ENCODE assay signal across 8 cellular contexts in genomic region chr20:50913976-50914375, GRCh38. TPM values are rescaled to one million over a fixed set of nuclear protein-coding genes. Genes with fewer than 3 reads are reported as not detected.
A peak's percentile ranks its signal among the peaks of the same experiment; 100 is the strongest.
DNase-seq lines count a peak whose midpoint lies in the region; ATAC-seq and TF ChIP-seq lines count a peak whose summit lies in the region.

No MANE protein-coding gene starts in this region.

- H3K4me3 Mint-ChIP-seq in T-helper 1 cell treated with Interleukin-12 subunit alpha and Interleukin-12 subunit beta and Interleukin-4 antibody, amounts not matched to agents 30 μg/mL and 1 μg/mL, for 36 hours: no peak overlapping the region
- H3K4me3 Mint-ChIP-seq in glutamatergic neuron (ENCODE audit: unreplicated experiment): no peak overlapping the region

- H3K36me3 ChIP-seq in GM23248 (ENCODE audit: low read depth) (no peaks in the 10 kb centered on the region), hepatocyte (replicated peaks; ENCODE audit: insufficient read depth, low read depth) (no peaks in the 10 kb centered on the region)

- no peaks in the 10 kb centered on the region for H3K9me3 Mint-ChIP-seq in T-helper 1 cell treated with Interleukin-12 subunit alpha and Interleukin-12 subunit beta and Interleukin-4 antibody, amounts not matched to agents 30 μg/mL and 1 μg/mL, for 36 hours
- peaks cover 2% of the 10 kb centered on the region for H3K9me3 Mint-ChIP-seq in glutamatergic neuron (ENCODE audit: unreplicated experiment)

- H3K27ac ChIP-seq in AG04450 (ENCODE audit: low read depth, low read length): no peak overlapping the region
- H3K27ac ChIP-seq in GM23248: peak overlapping the region; percentile 58
- no peak overlapping the region for H3K27ac ChIP-seq in hepatocyte

- TF ChIP-seq CTCF in AG04450 (IDR thresholded peaks at IDR 0.05; ENCODE audit: low read depth, low read length) (no peak), glutamatergic neuron (IDR thresholded peaks at IDR 0.05; ENCODE audit: partially characterized antibody, unreplicated experiment) (no peak), hepatocyte (IDR thresholded peaks at IDR 0.05; ENCODE audit: poor library complexity) (no peak)

- no peaks in the 10 kb centered on the region for H3K27me3 Mint-ChIP-seq in T-helper 1 cell treated with Interleukin-12 subunit alpha and Interleukin-12 subunit beta and Interleukin-4 antibody, amounts not matched to agents 30 μg/mL and 1 μg/mL, for 36 hours (ENCODE audit: low read depth)
- H3K27me3 Mint-ChIP-seq in glutamatergic neuron (ENCODE audit: unreplicated experiment): no peaks in the 10 kb centered on the region

- H3K4me3 ChIP-seq in AG04450 (ENCODE audit: low read depth, low read length) (no peak overlapping the region), GM23248 (no peak overlapping the region), hepatocyte (no peak overlapping the region)

- POLR2A ChIA-PET in AG04450 (lab: Yijun Ruan, JAX): interaction anchor here (3.3 kb wide), 1 partner anchor 17 kb away, joined by 13 read pairs; the partner anchor contains the start of gene ADNP

- in situ Hi-C loops in GM23248 (cut with MboI): no loop called here

- peak overlapping the region; percentile 71 for H3K27ac Mint-ChIP-seq in T-helper 1 cell treated with Interleukin-12 subunit alpha and Interleukin-12 subunit beta and Interleukin-4 antibody, amounts not matched to agents 30 μg/mL and 1 μg/mL, for 36 hours
- peak overlapping the region; percentile 59 for H3K27ac Mint-ChIP-seq in glutamatergic neuron (ENCODE audit: unreplicated experiment)

- H3F3A ChIP-seq in GM23248 (ENCODE audit: insufficient read depth): peaks cover 97% of the 10 kb centered on the region

- H3K4me2 ChIP-seq in GM23248 (ENCODE audit: unreplicated experiment): peak overlapping the region; percentile 49
- H3K4me2 ChIP-seq in hepatocyte: no peak overlapping the region

- CTCF ChIA-PET in AG04450 (lab: Charles Lee): interaction anchor here (0.6 to 3.3 kb wide), 4 partner anchors 15 to 733 kb away, joined by 4 to 38 read pairs (median 16); partner anchors contain the start of gene BCAS4

- DNase-seq in AG04450 (ENCODE audit: low read depth, low spot score) (peak; percentile 51), GM23248 (peak; percentile 80), glutamatergic neuron (no peak), globus pallidus (ENCODE audit: low spot score) (no peak), hepatocyte (ENCODE audit: low spot score) (no peak), NCI-H1436 treated with DMSO at 0.1 percent for 48 hours (lab: John Stamatoyannopoulos, UW) (no peak)

- H3K79me2 ChIP-seq in GM23248 (ENCODE audit: insufficient read depth): peaks cover 98% of the 10 kb centered on the region
- peaks cover 98% of the 10 kb centered on the region for H3K79me2 ChIP-seq in hepatocyte

- ATAC-seq in GM19463 (IDR thresholded peaks at IDR 0.05; ENCODE audit: unreplicated experiment): no peak

- H2AFZ ChIP-seq in GM23248 (no peak overlapping the region), hepatocyte (no peak overlapping the region)

- H3K9me3 ChIP-seq in AG04450 (ENCODE audit: control insufficient read depth, insufficient read depth, low read length) (no peaks in the 10 kb centered on the region), GM23248 (ENCODE audit: low read depth) (no peaks in the 10 kb centered on the region), hepatocyte (ENCODE audit: low read depth) (no peaks in the 10 kb centered on the region)

- no peak overlapping the region for H3K9ac ChIP-seq in GM23248

- peaks cover 22% of the 10 kb centered on the region for H3K36me3 Mint-ChIP-seq in T-helper 1 cell treated with Interleukin-12 subunit alpha and Interleukin-12 subunit beta and Interleukin-4 antibody, amounts not matched to agents 30 μg/mL and 1 μg/mL, for 36 hours (ENCODE audit: low read depth)
- H3K36me3 Mint-ChIP-seq in glutamatergic neuron (ENCODE audit: unreplicated experiment): no peaks in the 10 kb centered on the region

- no peaks in the 10 kb centered on the region for H3K9me2 ChIP-seq in GM23248 (ENCODE audit: insufficient read depth)
- no peaks in the 10 kb centered on the region for H3K9me2 ChIP-seq in hepatocyte (replicated peaks; ENCODE audit: insufficient read depth)

- H4K20me1 ChIP-seq in GM23248 (ENCODE audit: insufficient read depth): peaks cover 31% of the 10 kb centered on the region
- H4K20me1 ChIP-seq in hepatocyte (ENCODE audit: insufficient read depth, poor library complexity, severe bottlenecking): peaks cover 98% of the 10 kb centered on the region

- no peaks in the 10 kb centered on the region for H3K27me3 ChIP-seq in AG04450 (ENCODE audit: control insufficient read depth, insufficient read depth, low read length)
- H3K27me3 ChIP-seq in GM23248 (replicated peaks; ENCODE audit: insufficient read depth): no peaks in the 10 kb centered on the region
- no peaks in the 10 kb centered on the region for H3K27me3 ChIP-seq in hepatocyte

- H3K4me1 ChIP-seq in GM23248 (ENCODE audit: insufficient read depth) (peaks cover 84% of the 10 kb centered on the region), hepatocyte (ENCODE audit: insufficient read depth) (peaks cover 69% of the 10 kb centered on the region)

- H3K4me1 Mint-ChIP-seq in T-helper 1 cell treated with Interleukin-12 subunit alpha and Interleukin-12 subunit beta and Interleukin-4 antibody, amounts not matched to agents 30 μg/mL and 1 μg/mL, for 36 hours (ENCODE audit: low read depth): peaks cover 60% of the 10 kb centered on the region
- H3K4me1 Mint-ChIP-seq in glutamatergic neuron (ENCODE audit: low read depth, unreplicated experiment): peaks cover 52% of the 10 kb centered on the region

RNA-seq across cellular contexts. Expression of gene ADNP, which starts 17.3 kb away (rescaled TPM):
- polyA plus RNA-seq in AG04450 (2011; rRNA removed) (36.8 and 40.5 TPM in 2 replicates), GM23248 (2016; fragmentation: Nextera tagmentation; extraction: Ambion mirVana) (32.6 and 34.2 TPM in 2 replicates), hepatocyte (12.5 and 13.1 TPM in 2 replicates)
- 68.2 and 77.5 TPM in 2 replicates for polyA minus RNA-seq in AG04450 (2011; rRNA and poly(A)+ RNA removed)
- total RNA-seq in GM23248 (2014; rRNA removed; shearing (Covaris generic)): 14.9 and 15.0 TPM in 2 replicates
- total RNA-seq in glutamatergic neuron (ENCODE audit: unreplicated experiment) (139 TPM), hepatocyte (43.7 and 44.3 TPM in 2 replicates)

RNA-seq across cellular contexts. Expression of gene DPM1, which starts 44.4 kb away (rescaled TPM):
- polyA plus RNA-seq in AG04450 (2011; rRNA removed) (48.6 and 67.5 TPM in 2 replicates), GM23248 (2016; fragmentation: Nextera tagmentation; extraction: Ambion mirVana) (122 and 127 TPM in 2 replicates), hepatocyte (72.9 and 77.8 TPM in 2 replicates)
- 20.9 and 23.1 TPM in 2 replicates for polyA minus RNA-seq in AG04450 (2011; rRNA and poly(A)+ RNA removed)
- 59.1 and 93.1 TPM in 2 replicates for total RNA-seq in GM23248 (2014; rRNA removed; shearing (Covaris generic))
- total RNA-seq in glutamatergic neuron (ENCODE audit: unreplicated experiment) (31.9 TPM), hepatocyte (84.3 and 85.0 TPM in 2 replicates)

RNA-seq across cellular contexts. Expression of gene MOCS3, which starts 44.6 kb away (rescaled TPM):
- polyA plus RNA-seq in AG04450 (2011; rRNA removed): 3.8 and 4.0 TPM in 2 replicates
- polyA minus RNA-seq in AG04450 (2011; rRNA and poly(A)+ RNA removed): 5.0 and 6.6 TPM in 2 replicates
- 7.2 and 11.5 TPM in 2 replicates for total RNA-seq in GM23248 (2014; rRNA removed; shearing (Covaris generic))
- 5.3 and 5.6 TPM in 2 replicates for polyA plus RNA-seq in GM23248 (2016; fragmentation: Nextera tagmentation; extraction: Ambion mirVana)
- total RNA-seq in glutamatergic neuron (ENCODE audit: unreplicated experiment): 4.1 TPM
- total RNA-seq in hepatocyte: 7.7 and 8.6 TPM in 2 replicates
- 4.0 and 5.5 TPM in 2 replicates for polyA plus RNA-seq in hepatocyte

Comparison
In these comparisons a context has a peak if more than half of its experiments do, and no peak if none do; other contexts are left out.
1. DNase-seq: peak in AG04450 (single experiment) and GM23248 (single experiment); none in glutamatergic neuron (single experiment), globus pallidus (single experiment), hepatocyte (single experiment) and NCI-H1436 treated with DMSO at 0.1 percent for 48 hours (single experiment).